ENCODE assay signal across 20 cellular contexts in the genomic region with DNA sequence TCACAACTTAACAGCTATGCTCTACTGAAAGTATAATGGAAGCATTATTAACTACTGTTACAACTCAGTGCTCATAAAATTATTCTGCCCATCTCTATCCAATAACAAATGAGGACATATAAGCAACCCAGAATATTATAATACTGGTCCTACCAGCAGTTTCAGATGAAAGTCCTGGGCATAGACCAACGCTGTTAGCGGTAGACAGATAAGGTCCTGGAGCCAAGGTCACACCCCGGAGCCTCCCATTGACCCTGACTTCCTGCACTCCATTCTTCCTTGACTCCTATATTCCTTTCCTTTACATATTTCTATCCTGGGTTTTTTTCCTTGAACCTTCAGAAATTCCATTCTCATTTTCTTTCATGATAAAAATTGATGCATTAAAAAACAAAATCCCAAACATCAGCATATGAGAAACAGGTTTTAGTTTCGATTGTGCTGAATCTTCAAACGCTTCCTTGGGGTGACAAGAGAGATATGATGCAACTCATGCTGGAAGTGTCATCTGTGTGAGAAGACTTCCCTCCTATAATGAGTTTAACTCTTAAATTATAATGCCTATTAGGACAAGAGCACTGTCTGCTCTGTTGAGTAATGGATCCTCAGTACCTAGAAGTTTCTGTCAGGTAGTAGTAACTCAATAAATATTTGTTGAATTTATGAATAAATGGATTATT.
"Had no signal": no experiment of that assay in that cellular context is flagged by ENCODE, and none has a peak within 500 bp of the region (broad histone marks: within the 10 kb centered on the region; RNA-seq: fewer than 3 reads in every experiment).

No MANE protein-coding gene starts in this region.

- ATAC-seq: heart left ventricle, psoas muscle, sciatic nerve had no signal

- H3K9me3 ChIP-seq: heart left ventricle, psoas muscle, stomach, thoracic aorta, transverse colon had no signal

- DNase-seq: effector CD4-positive, alpha-beta T cell; foreskin melanocyte; heart left ventricle; hippocampal formation; mesendoderm; naive B cell; occipital lobe; psoas muscle; retina; stimulated activated CD4-positive, alpha-beta T cell treated with anti-CD3 and anti-CD28 coated beads, Interleukin-12 subunit alpha, Interleukin-12 subunit beta, amount 100 ng/mL, for 4 hours; stimulated activated naive CD4-positive, alpha-beta T cell; stomach; substantia nigra; transverse colon had no signal

- H3K4me1 ChIP-seq: heart left ventricle, parathyroid adenoma, psoas muscle, stomach, transverse colon had no signal

- H3K4me1 Mint-ChIP-seq: naive B cell, nephron had no signal

- H3K9me3 Mint-ChIP-seq: nephron had no signal

- H3K27ac ChIP-seq: coronary artery, heart left ventricle, parathyroid adenoma, psoas muscle, skin epidermis, stomach, thoracic aorta, transverse colon had no signal

- H3K27ac Mint-ChIP-seq: naive B cell, nephron had no signal

- H3K4me3 Mint-ChIP-seq: naive B cell, nephron had no signal

- H3K36me3 ChIP-seq: heart left ventricle, stomach, thoracic aorta, transverse colon had no signal

- H3K27me3 ChIP-seq: heart left ventricle, stomach, transverse colon had no signal

- H3K4me3 ChIP-seq: coronary artery, heart left ventricle, psoas muscle, skin epidermis, stomach, thoracic aorta, transverse colon had no signal

- H3K36me3 Mint-ChIP-seq: naive B cell had no signal

- H3K27me3 Mint-ChIP-seq: naive B cell had no signal
